ENCODE assay signal across 19 cellular contexts in genomic region chr7:131016230-131016629, GRCh38.
DNase-seq lines count a peak whose midpoint lies in the region; ATAC-seq and TF ChIP-seq lines count a peak whose summit lies in the region.
"Had no signal": no experiment of that assay in that cellular context is flagged by ENCODE, and none has a peak within 500 bp of the region (broad histone marks: within the 10 kb centered on the region; RNA-seq: fewer than 3 reads in every experiment).

No MANE protein-coding gene starts in this region.

- H3K27ac ChIP-seq in ACC112 (ENCODE audit: low read depth, low read length) (peak overlapping the region; percentile 65), breast epithelium (peak overlapping the region; percentile 44 to 74), right lobe of liver (no peak overlapping the region)
- H3K27ac ChIP-seq: ascending aorta, HL-60, SJCRH30 had no signal

- DNase-seq in HFFc6 (no peak), breast epithelium (ENCODE audit: low spot score in 2 of 2) (no peak), right lobe of liver (no peak), Calu3 (no peak)
- no peak for DNase-seq in stimulated activated naive CD4-positive, alpha-beta T cell treated with Interleukin-2 at 50 U/mL for 16 hours (lab: John Stamatoyannopoulos, UW)
- DNase-seq in activated CD4-positive, alpha-beta T cell treated with anti-CD3 and anti-CD28 coated beads, Interleukin-2, amount 50 U/mL, for 48 hours: no peak
- DNase-seq: activated CD4-positive, alpha-beta T cell treated with anti-CD3 and anti-CD28 coated beads, Interleukin-2, amount 10 ng/mL, durations not matched to agents 24 days and 14 days; hippocampal formation; left cardiac atrium; NCI-H1417 treated with DMSO at 0.1 percent for 48 hours; NCI-H446 treated with DMSO at 0.1 percent for 48 hours; SJCRH30; spleen; stomach had no signal

- TF ChIP-seq POLR2A in breast epithelium (IDR thresholded peaks at IDR 0.05) (no peak), right lobe of liver (IDR thresholded peaks at IDR 0.05) (no peak)

- H3K4me1 ChIP-seq in ACC112 (ENCODE audit: control insufficient read depth, insufficient read depth, low read length, unreplicated experiment) (peaks cover 47% of the 10 kb centered on the region), breast epithelium (peaks cover 19 to 41% of the 10 kb centered on the region in 2 donors), right lobe of liver (peaks cover 0 to 36% (median 16%) of the 10 kb centered on the region in 4 donors)

- CTCF ChIA-PET in Calu3 (lab: Charles Lee): interaction anchor here (0.8 to 1.1 kb wide), 3 partner anchors 9 to 119 kb away, joined by 3 to 6 read pairs (median 6); no protein-coding TSS in a partner anchor

- H3K4me1 Mint-ChIP-seq in HFFc6 (ENCODE audit: low read depth) (peaks cover 71% of the 10 kb centered on the region), Calu3 (ENCODE audit: low read depth, unreplicated experiment) (peaks cover 51% of the 10 kb centered on the region)

- peaks cover 5% of the 10 kb centered on the region; the same call in 1 of the 2 replicates for H3K36me3 ChIP-seq in ACC112 (ENCODE audit: insufficient read depth, low read length)
- H3K36me3 ChIP-seq in breast epithelium: no peaks in the 10 kb centered on the region
- no peaks in the 10 kb centered on the region for H3K36me3 ChIP-seq in right lobe of liver
- H3K36me3 ChIP-seq: ascending aorta, SJCRH30 had no signal

- H3K4me3 Mint-ChIP-seq in HFFc6: no peak overlapping the region
- H3K4me3 Mint-ChIP-seq in Calu3 (ENCODE audit: low read depth, unreplicated experiment): no peak overlapping the region
- H3K4me3 Mint-ChIP-seq: activated CD4-positive, alpha-beta T cell treated with anti-CD3 and anti-CD28 coated beads, Interleukin-2, amount 10 ng/mL, durations not matched to agents 24 days and 14 days had no signal

- BruUV-seq in Calu3 (replicated peaks; lab: Mats Ljungman, UMichigan): no TSS peak

- WGBS in right lobe of liver (ENCODE audit: insufficient coverage, low coverage, low lambda C conversion rate, missing lambda C conversion rate): no CpG with 5 or more reads among the region's 1 CpG

- H3K4me3 ChIP-seq in ACC112 (ENCODE audit: low read depth, low read length) (no peak overlapping the region), breast epithelium (no peak overlapping the region), right lobe of liver (no peak overlapping the region)
- H3K4me3 ChIP-seq: ascending aorta, SJCRH30, spleen, stomach had no signal

- H3K27me3 Mint-ChIP-seq in HFFc6 (ENCODE audit: insufficient read depth): peaks cover 6% of the 10 kb centered on the region
- H3K27me3 Mint-ChIP-seq in Calu3 (ENCODE audit: unreplicated experiment): no peaks in the 10 kb centered on the region
- H3K27me3 Mint-ChIP-seq: activated CD4-positive, alpha-beta T cell treated with anti-CD3 and anti-CD28 coated beads, Interleukin-2, amount 10 ng/mL, durations not matched to agents 24 days and 14 days had no signal

- H3K9me3 ChIP-seq in breast epithelium (no peaks in the 10 kb centered on the region), right lobe of liver (no peaks in the 10 kb centered on the region)
- H3K9me3 ChIP-seq: ascending aorta, SJCRH30, spleen, stomach had no signal

- TF ChIP-seq CTCF in HFFc6 (IDR thresholded peaks at IDR 0.05) (no peak), breast epithelium (IDR thresholded peaks at IDR 0.05) (no peak), right lobe of liver (IDR thresholded peaks at IDR 0.05) (no peak), Calu3 (IDR thresholded peaks at IDR 0.05; ENCODE audit: unreplicated experiment) (no peak)

- H3K27ac Mint-ChIP-seq in HFFc6: peak overlapping the region; percentile 80
- no peak overlapping the region for H3K27ac Mint-ChIP-seq in Calu3 (ENCODE audit: unreplicated experiment)
- H3K27ac Mint-ChIP-seq: activated CD4-positive, alpha-beta T cell treated with anti-CD3 and anti-CD28 coated beads, Interleukin-2, amount 10 ng/mL, durations not matched to agents 24 days and 14 days; activated T-helper 2 cell treated with anti-CD3 and anti-CD28 coated beads, Interferon-gamma antibody, Interleukin-2, Interleukin-4, amounts not matched to agents 10 μg/mL and 5 μg/mL and 100 μg/mL, durations not matched to agents 14 hours and 24 hours and 36 hours had no signal

- no peaks in the 10 kb centered on the region for H3K27me3 ChIP-seq in ACC112 (ENCODE audit: insufficient read depth, low read length)
- no peaks in the 10 kb centered on the region for H3K27me3 ChIP-seq in breast epithelium
- no peaks in the 10 kb centered on the region for H3K27me3 ChIP-seq in right lobe of liver
- H3K27me3 ChIP-seq: ascending aorta, SJCRH30, spleen, stomach had no signal

- H3K79me2 ChIP-seq in ACC112 (ENCODE audit: control insufficient read depth, insufficient read depth, low read length, unreplicated experiment): peaks cover 40% of the 10 kb centered on the region

- peaks cover 45% of the 10 kb centered on the region for H3K36me3 Mint-ChIP-seq in HFFc6 (ENCODE audit: low read depth)
- peaks cover 12% of the 10 kb centered on the region for H3K36me3 Mint-ChIP-seq in Calu3 (ENCODE audit: insufficient read depth, unreplicated experiment)

- no peaks in the 10 kb centered on the region; the same call in none of the 2 replicates for H3K9me3 Mint-ChIP-seq in HFFc6
- H3K9me3 Mint-ChIP-seq in Calu3 (ENCODE audit: low read depth, unreplicated experiment): no peaks in the 10 kb centered on the region
- H3K9me3 Mint-ChIP-seq: activated T-helper 2 cell treated with anti-CD3 and anti-CD28 coated beads, Interferon-gamma antibody, Interleukin-2, Interleukin-4, amounts not matched to agents 10 μg/mL and 5 μg/mL and 100 μg/mL, durations not matched to agents 14 hours and 24 hours and 36 hours had no signal

- H2AFZ ChIP-seq in ACC112 (ENCODE audit: low read length, unreplicated experiment): no peak overlapping the region

- ATAC-seq in right lobe of liver: peak in 3 of 4 donors; percentile 15 to 49 (median 32)
- no peak for ATAC-seq in GM21786 (IDR thresholded peaks at IDR 0.05; ENCODE audit: unreplicated experiment)
- ATAC-seq: left cardiac atrium had no signal

- intact Hi-C loops in breast epithelium (cut with DNase I; ENCODE audit: low total_unique reads): no loop called here
- intact Hi-C loops in right lobe of liver (cut with DNase I): no loop called here
- intact Hi-C loops in Calu3 (cut with micrococcal nuclease; ENCODE audit: unreplicated experiment): no loop called here

Comparison
In these comparisons a context has a peak if more than half of its experiments do, and no peak if none do; other contexts are left out.
1. H3K27ac ChIP-seq: peak in ACC112 (single experiment) and breast epithelium (2 of 2); none in right lobe of liver (0 of 3).